17 cellular contexts compared by ENCODE assay signal in genomic region chr15:90194655-90195054, GRCh38. TPM values are rescaled to one million over a fixed set of nuclear protein-coding genes. Genes with fewer than 3 reads are reported as not detected.
"Had no signal": no experiment of that assay in that cellular context is flagged by ENCODE, and none has a peak within 500 bp of the region (broad histone marks: within the 10 kb centered on the region; RNA-seq: fewer than 3 reads in every experiment).

No MANE protein-coding gene starts in this region.

- H3K4me3 ChIP-seq: ascending aorta, breast epithelium, lung, upper lobe of left lung had no signal

- H3K27me3 ChIP-seq: ascending aorta, breast epithelium, upper lobe of left lung had no signal

- DNase-seq: activated CD4-positive, alpha-beta T cell treated with anti-CD3 and anti-CD28 coated beads for 1 hour; activated CD8-positive, alpha-beta memory T cell treated with anti-CD3 and anti-CD28 coated beads for 24 hours; activated CD8-positive, alpha-beta memory T cell treated with anti-CD3 and anti-CD28 coated beads, Interleukin-2, amount 50 U/mL, for 48 hours; activated effector memory CD4-positive, alpha-beta T cell treated with Interleukin-2 at 50 U/mL for 16 hours; activated naive CD4-positive, alpha-beta T cell treated with anti-CD3 and anti-CD28 coated beads, Interleukin-2, amount 50 U/mL, for 16 hours; activated T-cell treated with anti-CD3 and anti-CD28 coated beads, Interleukin-2, amount 50 U/mL, for 48 hours; effector CD4-positive, alpha-beta T cell; hippocampal formation; islet precursor cell; nephron progenitor cell; nucleus accumbens; stimulated activated naive CD8-positive, alpha-beta T cell treated with anti-CD3 and anti-CD28 coated beads, Interleukin-15, Interleukin-2, amounts not matched to agents 100 U/mL and 50 U/mL, for 24 hours; T1000; upper lobe of left lung had no signal

- ATAC-seq: stimulated activated naive CD8-positive, alpha-beta T cell treated with anti-CD3 and anti-CD28 coated beads, Interleukin-15, Interleukin-2, amounts not matched to agents 100 U/mL and 50 U/mL, for 24 hours had no signal

- H3K9me3 ChIP-seq: ascending aorta, breast epithelium, upper lobe of left lung had no signal

- H3K27ac ChIP-seq: ascending aorta had no signal

- H3K36me3 ChIP-seq: ascending aorta, breast epithelium had no signal

RNA-seq across cellular contexts. Expression of gene TTLL13, which starts 54.7 kb away (rescaled TPM):
- total RNA-seq: ascending aorta had no signal
